8 cellular contexts compared by ENCODE assay signal in genomic region chr17:40323731-40324650, GRCh38. TPM values are rescaled to one million over a fixed set of nuclear protein-coding genes. Genes with fewer than 3 reads are reported as not detected.
DNase-seq lines count a peak whose midpoint lies in the region; ATAC-seq, FAIRE-seq and TF ChIP-seq lines count a peak whose summit lies in the region.

No MANE protein-coding gene starts in this region.

- no peak overlapping the region for H2AFZ ChIP-seq in astrocyte (ENCODE audit: low read depth, low read length)

- H3K4me3 ChIP-seq in astrocyte (ENCODE audit: insufficient read depth, low read depth, low read length) (no peak overlapping the region), upper lobe of left lung (peak overlapping the region in 2 of 4 donors; percentile 82 to 83)

- H3K4me1 Mint-ChIP-seq in astrocyte (ENCODE audit: low read depth, unreplicated experiment) = peaks cover 65% of the 10 kb centered on the region

- no peaks in the 10 kb centered on the region for H3K9me3 Mint-ChIP-seq in astrocyte (ENCODE audit: unreplicated experiment)

- 25 to 38% methylated on average over 8 to 10 of the region's 11 CpGs for WGBS in upper lobe of left lung, 2 donors

- H3K36me3 ChIP-seq in astrocyte (ENCODE audit: insufficient read depth, low read length) (no peaks in the 10 kb centered on the region), upper lobe of left lung (no peaks in the 10 kb centered on the region)

- peak overlapping the region; percentile 90 for H3K27ac ChIP-seq in astrocyte (ENCODE audit: low read depth, low read length)
- H3K27ac ChIP-seq in upper lobe of left lung = peak overlapping the region; percentile 93 to 96 (median 96)

- H3K9me3 ChIP-seq in astrocyte (ENCODE audit: insufficient read depth, low read depth, low read length) = no peaks in the 10 kb centered on the region
- H3K9me3 ChIP-seq in upper lobe of left lung = no peaks in the 10 kb centered on the region

- no peaks in the 10 kb centered on the region for H3K27me3 Mint-ChIP-seq in astrocyte (ENCODE audit: low read depth, unreplicated experiment)

- peaks cover 68% of the 10 kb centered on the region for H4K20me1 ChIP-seq in astrocyte (ENCODE audit: insufficient read depth, low read length)

- H3K4me2 ChIP-seq in astrocyte (ENCODE audit: low read length) = peak overlapping the region; percentile 96

- DNase-seq in EH (ENCODE audit: low read depth) = peak; percentile 77
- DNase-seq in RPMI7951 (ENCODE audit: low read depth) = peak; percentile 82
- DNase-seq in astrocyte (ENCODE audit: low read depth) = no peak
- DNase-seq in myocyte (ENCODE audit: low read depth) = peak; percentile 43
- DNase-seq in upper lobe of left lung = peak in 1 of 2 donors; percentile 76
- DNase-seq in GF-D8 (lab: John Stamatoyannopoulos, UW) = no peak
- DNase-seq in HK-2 (ENCODE audit: unreplicated experiment) = no peak

- ATAC-seq in upper lobe of left lung (ENCODE audit: low FRiP score in 2 of 2) (peak; percentile 16 to 22), HG02642 (IDR thresholded peaks at IDR 0.05; ENCODE audit: poor library complexity, unreplicated experiment) (no peak)

- H3K27ac Mint-ChIP-seq in astrocyte (ENCODE audit: unreplicated experiment) = no peak overlapping the region

- peak in 2 of 4 donors; percentile 31 to 56 for TF ChIP-seq EP300 in upper lobe of left lung (IDR thresholded peaks at IDR 0.05)

- no peaks in the 10 kb centered on the region for H3K27me3 ChIP-seq in astrocyte (ENCODE audit: insufficient read depth, low read length)
- H3K27me3 ChIP-seq in upper lobe of left lung = no peaks in the 10 kb centered on the region

- peak overlapping the region; percentile 77 for H3K9ac ChIP-seq in astrocyte (ENCODE audit: low read length)

- no peaks in the 10 kb centered on the region for H3K36me3 Mint-ChIP-seq in astrocyte (ENCODE audit: low read depth, unreplicated experiment)

- peaks cover 56% of the 10 kb centered on the region for H3K4me1 ChIP-seq in astrocyte (ENCODE audit: insufficient read depth, low read length)
- H3K4me1 ChIP-seq in upper lobe of left lung = peaks cover 100% of the 10 kb centered on the region in 4 donors

- FAIRE-seq in astrocyte (lab: Jason Lieb, UNC) = no peak

- peak in 1 of 4 donors; percentile 15 for TF ChIP-seq POLR2A in upper lobe of left lung (IDR thresholded peaks at IDR 0.05)

- H3K4me3 Mint-ChIP-seq in astrocyte (ENCODE audit: unreplicated experiment) = no peak overlapping the region

- TF ChIP-seq CTCF in astrocyte (IDR thresholded peaks at IDR 0.05; ENCODE audit: insufficient read depth, low read depth, low read length) (no peak), upper lobe of left lung (IDR thresholded peaks at IDR 0.05) (no peak)

- H3K79me2 ChIP-seq in astrocyte (ENCODE audit: insufficient read depth, low read length) = peaks cover 96% of the 10 kb centered on the region

RNA-seq across cellular contexts. Expression of gene RARA, which starts 15.0 kb away (rescaled TPM):
- total RNA-seq in RPMI7951 (2014; rRNA removed; shearing (Covaris generic)) = 10.2 and 13.3 TPM in 2 replicates
- total RNA-seq in astrocyte = 37.6 and 38.8 TPM in 2 replicates
- total RNA-seq in myocyte = 37.2 and 39.2 TPM in 2 replicates
- 72.7 TPM for polyA plus RNA-seq in myocyte (2012)
- 10 to 100 TPM; 45.7 to 95.6 (median 85.9) TPM for total RNA-seq in upper lobe of left lung

RNA-seq across cellular contexts. Expression of gene CDC6, which starts 36.3 kb away (rescaled TPM):
- total RNA-seq in RPMI7951 (2014; rRNA removed; shearing (Covaris generic)) = 38.9 and 41.2 TPM in 2 replicates
- total RNA-seq in astrocyte = 6.4 and 14.4 TPM in 2 replicates
- 2.6 and 3.8 TPM in 2 replicates for total RNA-seq in myocyte
- polyA plus RNA-seq in myocyte (2012) = 2.9 TPM
- 1 to 10 TPM; 1.1 to 5.1 (median 2.3) TPM for total RNA-seq in upper lobe of left lung

RNA-seq across cellular contexts. Expression of gene GJD3, which starts 40.5 kb away (rescaled TPM):
- not detected in 2 replicates for total RNA-seq in RPMI7951 (2014; rRNA removed; shearing (Covaris generic))
- total RNA-seq in astrocyte (0.34 and 0.43 TPM in 2 replicates), myocyte (not detected in 2 replicates), upper lobe of left lung (1 to 10 TPM in 4 of 6 donors, not detected in 2; 1.7 to 8.4 (median 4.5) TPM)
- 0.90 TPM for polyA plus RNA-seq in myocyte (2012)

Comparison
In these comparisons a context has a peak if more than half of its experiments do, and no peak if none do; other contexts are left out.
1. DNase-seq: peak in EH (single experiment), RPMI7951 (single experiment) and myocyte (single experiment); none in astrocyte (single experiment), GF-D8 (single experiment) and HK-2 (single experiment).